ENCODE assay signal across 22 cellular contexts in the genomic region with DNA sequence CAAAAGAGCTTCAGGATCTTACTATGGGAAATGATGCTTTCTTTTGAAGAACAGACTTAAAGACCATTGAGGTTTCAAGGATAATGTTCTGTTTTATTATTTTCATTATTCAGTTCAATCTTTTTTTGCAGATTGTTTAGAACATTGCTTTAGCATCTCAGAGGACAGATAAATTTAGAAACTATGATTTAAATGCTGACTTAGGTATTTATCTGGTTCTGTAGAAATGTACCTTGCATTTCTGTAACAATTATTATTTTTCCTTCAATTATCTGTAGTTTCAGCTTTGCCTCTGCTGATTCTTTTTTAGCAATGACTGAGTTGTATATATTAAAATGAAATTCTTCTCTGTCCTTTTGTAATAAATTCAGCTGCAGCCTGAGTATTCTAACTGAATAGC.
"Had no signal": no experiment of that assay in that cellular context is flagged by ENCODE, and none has a peak within 500 bp of the region (broad histone marks: within the 10 kb centered on the region; RNA-seq: fewer than 3 reads in every experiment).

No MANE protein-coding gene starts in this region.

- ATAC-seq: foreskin keratinocyte, gastroesophageal sphincter, heart left ventricle, left cardiac atrium, left lung, left ventricle myocardium superior, lower lobe of right lung, mucosa of descending colon had no signal

- H3K27ac ChIP-seq: coronary artery, dorsolateral prefrontal cortex, esophagus muscularis mucosa, foreskin keratinocyte, gastroesophageal sphincter, heart left ventricle, hepatocyte, left lung, lower lobe of right lung had no signal

- H3K79me2 ChIP-seq: hepatocyte had no signal

- H3K4me1 ChIP-seq: foreskin keratinocyte, gastroesophageal sphincter, heart left ventricle, left lung, lower lobe of right lung had no signal

- H3K27me3 ChIP-seq: esophagus muscularis mucosa, foreskin keratinocyte, gastroesophageal sphincter, hepatocyte, left lung had no signal

- H2AFZ ChIP-seq: hepatocyte had no signal

- H3K36me3 ChIP-seq: esophagus muscularis mucosa, gastroesophageal sphincter, heart left ventricle, left lung, lower lobe of right lung had no signal

- H3K9me3 ChIP-seq: esophagus muscularis mucosa, gastroesophageal sphincter, lower lobe of right lung, mucosa of descending colon had no signal

- H3K4me2 ChIP-seq: hepatocyte had no signal

- H3K4me3 ChIP-seq: coronary artery, dorsolateral prefrontal cortex, esophagus muscularis mucosa, gastroesophageal sphincter, heart left ventricle, hepatocyte, left lung, lower lobe of right lung, mucosa of descending colon had no signal

- DNase-seq: dermis blood vessel endothelial cell; dorsolateral prefrontal cortex; effector CD4-positive, alpha-beta T cell; effector memory CD4-positive, alpha-beta T cell; foreskin keratinocyte; heart left ventricle; hypothalamus; left cardiac atrium; left lung; left ventricle myocardium superior; lower lobe of right lung; mesenchymal stem cell; mucosa of descending colon had no signal

- FAIRE-seq: colon, endothelial cell of umbilical vein, frontal cortex, islet of Langerhans, keratinocyte had no signal
